In the genomic region with DNA sequence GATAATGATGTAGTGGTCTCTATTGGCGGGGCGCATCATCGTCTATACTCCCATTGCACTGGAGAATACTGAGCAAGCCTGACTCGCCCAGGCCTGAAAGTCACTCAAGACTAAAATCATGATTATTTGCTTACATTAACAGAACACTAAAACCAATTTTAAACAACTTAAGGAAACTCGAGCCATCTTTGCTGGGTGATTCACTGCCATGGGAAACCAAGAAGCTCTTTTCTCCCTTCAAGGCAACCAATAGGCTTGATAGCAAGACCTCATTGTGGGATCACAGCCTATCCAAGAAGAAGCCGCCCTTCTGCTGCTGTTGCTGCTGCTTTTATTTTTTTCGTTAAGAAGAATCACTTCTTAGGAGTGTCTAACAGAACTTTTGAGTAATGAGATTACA, we compare ENCODE assay signal across 11 cellular contexts.
A peak's percentile ranks its signal among the peaks of the same experiment; 100 is the strongest.
DNase-seq lines count a peak whose midpoint lies in the region; ATAC-seq, FAIRE-seq and TF ChIP-seq lines count a peak whose summit lies in the region.
"Had no signal": no experiment of that assay in that cellular context is flagged by ENCODE, and none has a peak within 500 bp of the region (broad histone marks: within the 10 kb centered on the region; RNA-seq: fewer than 3 reads in every experiment).

No MANE protein-coding gene starts in this region.

- BruUV-seq in HepG2 (replicated peaks; lab: Mats Ljungman, UMichigan): no TSS peak

- no peak overlapping the region for H3K9ac ChIP-seq in HepG2 (ENCODE audit: insufficient read depth, low read depth, low read length)
- H3K9ac ChIP-seq in adipocyte (ENCODE audit: low read length): peak overlapping the region; percentile 2

- H3K27me3 ChIP-seq in right lobe of liver (no peaks in the 10 kb centered on the region), HepG2 (ENCODE audit: control insufficient read depth in 1 of 2, insufficient read depth in 2 of 2, low read length in 2 of 2) (no peaks in the 10 kb centered on the region), adipocyte (replicated peaks; ENCODE audit: control insufficient read depth, insufficient read depth, low read length) (no peaks in the 10 kb centered on the region), aorta (ENCODE audit: control insufficient read depth in 1 of 2, insufficient read depth in 2 of 2, low read length in 1 of 2) (no peaks in the 10 kb centered on the region), spleen (replicated peaks in 1 of 7) (no peaks in the 10 kb centered on the region)

- TF ChIP-seq POLR2A in right lobe of liver (IDR thresholded peaks at IDR 0.05): no peak
- TF ChIP-seq POLR2A in HepG2 (IDR thresholded peaks at IDR 0.05; ENCODE audit: insufficient read depth in 1 of 2, low read depth in 2 of 2, low read length in 2 of 2): no peak
- no peak for TF ChIP-seq POLR2A in spleen (IDR thresholded peaks at IDR 0.05)

- peaks cover 21% of the 10 kb centered on the region for H3K36me3 Mint-ChIP-seq in memory B cell

- ATAC-seq in right lobe of liver (no peak), HepG2 (no peak), memory B cell (ENCODE audit: low read depth) (no peak), aorta (ENCODE audit: low FRiP score) (no peak), HG03280 (IDR thresholded peaks at IDR 0.05; ENCODE audit: unreplicated experiment) (no peak), GM19035 (IDR thresholded peaks at IDR 0.05; ENCODE audit: unreplicated experiment) (no peak)
- ATAC-seq: HCT116 had no signal

- CTCF ChIA-PET in HepG2 (lab: Yijun Ruan, JAX; ENCODE audit: low intra/inter-chr PET ratio, low total read pairs): no interaction called here

- H3K27me3 Mint-ChIP-seq in memory B cell: no peaks in the 10 kb centered on the region

- no peak for FAIRE-seq in HepG2 (lab: Jason Lieb, UNC)

- H4K20me1 ChIP-seq in HepG2 (ENCODE audit: insufficient read depth, low read length): 0 out of 2 replicates have a peak, but pooled peaks cover 3% of the 10 kb centered on the region

- POLR2A ChIA-PET in HepG2 (lab: Yijun Ruan, JAX): no interaction called here

- no peaks in the 10 kb centered on the region for H3K9me3 ChIP-seq in right lobe of liver
- no peaks in the 10 kb centered on the region for H3K9me3 ChIP-seq in HepG2 (ENCODE audit: low read length)
- no peaks in the 10 kb centered on the region for H3K9me3 ChIP-seq in adipocyte (ENCODE audit: control insufficient read depth, low read length)
- no peaks in the 10 kb centered on the region for H3K9me3 ChIP-seq in aorta (ENCODE audit: control insufficient read depth, low read length)
- H3K9me3 ChIP-seq in spleen: no peaks in the 10 kb centered on the region

- intact Hi-C loops in right lobe of liver (cut with DNase I) (no loop called here), HepG2 (cut with micrococcal nuclease; ENCODE audit: unreplicated experiment) (no loop called here), aorta (cut with DNase I) (loop anchor here (5.0 to 10.0 kb wide), 4 partner anchors 37 to 481 kb away; partner anchors contain the start of gene FOXP1 (in 2 of the 2)), spleen (cut with DNase I; ENCODE audit: low total_unique reads) (no loop called here)

- H3K36me3 ChIP-seq in right lobe of liver: no peaks in the 10 kb centered on the region
- H3K36me3 ChIP-seq in HepG2 (replicated peaks in 1 of 2; ENCODE audit: control insufficient read depth in 1 of 2, insufficient read depth in 2 of 2, low read length in 2 of 2): peaks cover 3 to 11% of the 10 kb centered on the region in 2 experiments; a peak in 3 of 5 replicates
- no peaks in the 10 kb centered on the region for H3K36me3 ChIP-seq in adipocyte (ENCODE audit: control insufficient read depth, insufficient read depth, low read length, severe bottlenecking)
- H3K36me3 ChIP-seq in aorta (ENCODE audit: control insufficient read depth in 1 of 2, insufficient read depth in 2 of 2, low read length in 1 of 2): no peaks in the 10 kb centered on the region
- H3K36me3 ChIP-seq in spleen: peaks cover 0 to 48% (median 4%) of the 10 kb centered on the region in 6 donors

- H3K4me1 ChIP-seq in right lobe of liver: peaks cover 0 to 30% (median 10%) of the 10 kb centered on the region in 4 donors
- H3K4me1 ChIP-seq in HepG2 (ENCODE audit: insufficient read depth, low read length): peaks cover 29% of the 10 kb centered on the region
- peaks cover 46% of the 10 kb centered on the region for H3K4me1 ChIP-seq in adipocyte (ENCODE audit: control insufficient read depth, insufficient read depth, low read length)
- H3K4me1 ChIP-seq in aorta (ENCODE audit: control insufficient read depth in 1 of 2, insufficient read depth in 2 of 2, low read length in 2 of 2): peaks cover 17 to 30% of the 10 kb centered on the region in 2 donors
- peaks cover 5 to 100% (median 64%) of the 10 kb centered on the region in 6 donors for H3K4me1 ChIP-seq in spleen

- no peak for TF ChIP-seq RAD21 in HepG2 (CRISPR knock-in tag; IDR thresholded peaks at IDR 0.05)

- peak overlapping the region; percentile 14 to 25 (median 19) for H3K27ac ChIP-seq in right lobe of liver
- H3K27ac ChIP-seq in HepG2 (ENCODE audit: extremely low read length, insufficient read depth, low read length): no peak overlapping the region
- H3K27ac ChIP-seq in aorta (ENCODE audit: low read depth in 1 of 2, low read length in 2 of 2): peak overlapping the region; percentile 44 to 70
- H3K27ac ChIP-seq in spleen: peak overlapping the region in 3 of 8 donors; percentile 0 to 51 (median 18)
- H3K27ac ChIP-seq: HL-60 had no signal

- H3K4me3 ChIP-seq in right lobe of liver (no peak overlapping the region), HepG2 (replicated peaks in 1 of 3; ENCODE audit: insufficient read depth in 1 of 3, low read depth in 2 of 3, low read length in 3 of 3) (no peak overlapping the region), adipocyte (ENCODE audit: low read length) (peak overlapping the region; percentile 8), aorta (ENCODE audit: low read length in 2 of 2) (no peak overlapping the region), spleen (no peak overlapping the region)

- H2AFZ ChIP-seq in HepG2 (ENCODE audit: low read length): no peak overlapping the region

- TF ChIP-seq EP300 in HepG2 (IDR thresholded peaks at IDR 0.05; ENCODE audit: low read depth in 2 of 2, low read length in 2 of 2) (no peak), HepG2 (CRISPR knock-in tag; IDR thresholded peaks at IDR 0.05; ENCODE audit: borderline replicate concordance) (no peak)

- no peaks in the 10 kb centered on the region for H3K9me3 Mint-ChIP-seq in memory B cell

- in situ Hi-C loops in HepG2 (cut with HindIII; ENCODE audit: extremely low pct_ligation_motif_present, low pct_unique_long_range_greater_than_20kb): no loop called here

- H3K79me2 ChIP-seq in HepG2 (ENCODE audit: insufficient read depth, low read length): no peaks in the 10 kb centered on the region

- H3K4me2 ChIP-seq in HepG2 (ENCODE audit: low read depth, low read length): no peak overlapping the region

- peaks cover 53% of the 10 kb centered on the region for H3K4me1 Mint-ChIP-seq in memory B cell

- TF ChIP-seq CTCF in right lobe of liver (IDR thresholded peaks at IDR 0.05) (no peak), HepG2 (CRISPR knock-in tag; IDR thresholded peaks at IDR 0.05) (no peak), spleen (IDR thresholded peaks at IDR 0.05 in 8 of 11, conservative IDR thresholded peaks at IDR 0.05 in 3 of 11) (no peak)

- H3K4me3 Mint-ChIP-seq in memory B cell: no peak overlapping the region

- DNase-seq in right lobe of liver (no peak), HepG2 (ENCODE audit: low spot score) (no peak), adipocyte (ENCODE audit: low read depth) (peak; percentile 85), memory B cell (ENCODE audit: low spot score in 2 of 2) (no peak), aorta (no peak), spleen (no peak)
- DNase-seq: effector memory CD4-positive, alpha-beta T cell had no signal

- 82% methylated on average over 3 of the region's 7 CpGs for WGBS in right lobe of liver (ENCODE audit: insufficient coverage, low coverage, low lambda C conversion rate, missing lambda C conversion rate)
- 93% methylated on average over 7 of the region's 7 CpGs for WGBS in HepG2 (ENCODE audit: low lambda C conversion rate)
- WGBS in aorta, 2 donors: 58 to 61% methylated on average over 7 of the region's 7 CpGs
- 89 to 92% (median 91%) methylated on average over 7 of the region's 7 CpGs for WGBS in spleen, 5 donors

- H3K27ac Mint-ChIP-seq in memory B cell: peak overlapping the region; percentile 89

TF ChIP-seq in HepG2, 621 proteins besides CTCF, POLR2A, EP300 and RAD21 (continues in another document):
- TF ChIP-seq ZNF230 (CRISPR knock-in tag; IDR thresholded peaks at IDR 0.05) (no peak), TFE3 (CRISPR knock-in tag; IDR thresholded peaks at IDR 0.05) (no peak), EZH2 (conservative IDR thresholded peaks at IDR 0.05; ENCODE audit: low read depth, low read length) (no peak), ZFX (CRISPR knock-in tag; IDR thresholded peaks at IDR 0.05; ENCODE audit: low read depth) (no peak), GTF2F1 (IDR thresholded peaks at IDR 0.05; ENCODE audit: low read length) (no peak), CHD4 (IDR thresholded peaks at IDR 0.05; ENCODE audit: borderline replicate concordance, low read length) (no peak), NCOA5 (CRISPR knock-in tag; IDR thresholded peaks at IDR 0.05) (no peak), ZNF431 (CRISPR knock-in tag; IDR thresholded peaks at IDR 0.05; ENCODE audit: borderline replicate concordance, low read depth) (no peak)
- TF ChIP-seq, protein P1, sequence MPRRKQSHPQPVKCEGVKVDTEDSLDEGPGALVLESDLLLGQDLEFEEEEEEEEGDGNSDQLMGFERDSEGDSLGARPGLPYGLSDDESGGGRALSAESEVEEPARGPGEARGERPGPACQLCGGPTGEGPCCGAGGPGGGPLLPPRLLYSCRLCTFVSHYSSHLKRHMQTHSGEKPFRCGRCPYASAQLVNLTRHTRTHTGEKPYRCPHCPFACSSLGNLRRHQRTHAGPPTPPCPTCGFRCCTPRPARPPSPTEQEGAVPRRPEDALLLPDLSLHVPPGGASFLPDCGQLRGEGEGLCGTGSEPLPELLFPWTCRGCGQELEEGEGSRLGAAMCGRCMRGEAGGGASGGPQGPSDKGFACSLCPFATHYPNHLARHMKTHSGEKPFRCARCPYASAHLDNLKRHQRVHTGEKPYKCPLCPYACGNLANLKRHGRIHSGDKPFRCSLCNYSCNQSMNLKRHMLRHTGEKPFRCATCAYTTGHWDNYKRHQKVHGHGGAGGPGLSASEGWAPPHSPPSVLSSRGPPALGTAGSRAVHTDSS (CRISPR knock-in tag; conservative IDR thresholded peaks at IDR 0.05): no peak

Comparison
In these comparisons a context has a peak if more than half of its experiments do, and no peak if none do; other contexts are left out.
1. intact Hi-C loops: an anchor here in aorta (5.0 to 10.0 kb wide); none called in right lobe of liver, HepG2 and spleen.